In the genomic region with DNA sequence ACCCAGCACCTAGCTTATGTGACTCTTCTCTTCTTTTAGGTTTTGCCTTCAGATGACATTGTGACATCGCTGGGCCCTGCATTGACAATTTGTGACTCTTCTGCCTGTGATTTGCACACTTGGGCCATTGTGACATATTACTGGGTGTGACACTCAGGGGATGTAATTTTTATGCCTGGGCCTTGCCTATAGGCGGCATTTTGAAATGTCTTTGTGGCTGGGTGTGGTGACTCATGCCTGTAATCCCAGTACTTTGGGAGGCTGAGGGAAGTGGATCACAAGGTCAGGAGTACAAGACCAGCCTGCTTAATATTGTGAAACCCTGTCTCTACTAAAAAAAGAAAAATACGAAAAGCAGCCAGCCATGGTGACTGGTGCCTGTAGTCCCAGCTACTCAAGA, we compare ENCODE assay signal across 16 cellular contexts. TPM values are rescaled to one million over a fixed set of nuclear protein-coding genes. Genes with fewer than 3 reads are reported as not detected.
DNase-seq lines count a peak whose midpoint lies in the region; ATAC-seq and TF ChIP-seq lines count a peak whose summit lies in the region.
"Had no signal": no experiment of that assay in that cellular context is flagged by ENCODE, and none has a peak within 500 bp of the region (broad histone marks: within the 10 kb centered on the region; RNA-seq: fewer than 3 reads in every experiment).

No MANE protein-coding gene starts in this region.

- intact Hi-C loops in mucosa of descending colon (cut with DNase I, micrococcal nuclease) = no loop called here
- intact Hi-C loops in spleen (cut with DNase I; ENCODE audit: low total_unique reads) = no loop called here

- H3K4me3 ChIP-seq in NB4 (ENCODE audit: low read depth, low read length) = no peak overlapping the region
- no peak overlapping the region for H3K4me3 ChIP-seq in choroid plexus epithelial cell (ENCODE audit: low read depth, low read length)
- H3K4me3 ChIP-seq in mucosa of descending colon = no peak overlapping the region
- H3K4me3 ChIP-seq in spleen = no peak overlapping the region
- H3K4me3 ChIP-seq: left ventricle myocardium inferior had no signal

- no peak overlapping the region for H3K27ac ChIP-seq in spleen
- H3K27ac ChIP-seq: left ventricle myocardium inferior had no signal

- H3K4me1 ChIP-seq in mucosa of descending colon (ENCODE audit: low read depth) (peaks cover 4% of the 10 kb centered on the region), spleen (no peaks in the 10 kb centered on the region)
- H3K4me1 ChIP-seq: left ventricle myocardium inferior had no signal

- TF ChIP-seq POLR2A in NB4 (IDR thresholded peaks at IDR 0.05; ENCODE audit: extremely low read depth, insufficient read length) (no peak), spleen (IDR thresholded peaks at IDR 0.05) (no peak)

- ATAC-seq in mucosa of descending colon = peak; percentile 89
- ATAC-seq in HG03354 (IDR thresholded peaks at IDR 0.05; ENCODE audit: poor library complexity, severe bottlenecking, unreplicated experiment) = no peak
- ATAC-seq: HCT116, Panc1 had no signal

- H3K36me3 ChIP-seq in mucosa of descending colon (ENCODE audit: low read depth) (no peaks in the 10 kb centered on the region), spleen (peaks cover 0 to 8% (median 0%) of the 10 kb centered on the region in 6 donors)

- 86 to 95% (median 88%) methylated on average over 3 of the region's 3 CpGs for WGBS in spleen, 5 donors

- peak; percentile 66 for DNase-seq in ELR (ENCODE audit: low read depth)
- DNase-seq in NB4 (ENCODE audit: low read depth) = peak; percentile 86
- DNase-seq in choroid plexus epithelial cell (ENCODE audit: low read depth) = peak; percentile 71
- DNase-seq in mucosa of descending colon = peak in 1 of 3 donors; percentile 25
- no peak for DNase-seq in putamen (ENCODE audit: low spot score)
- DNase-seq in SIG-M5 treated with dmso at 0.1 percent for 504 hours (lab: John Stamatoyannopoulos, UW; ENCODE audit: unreplicated experiment) = no peak
- DNase-seq in spleen = no peak
- DNase-seq: activated CD4-positive, alpha-beta T cell treated with anti-CD3 and anti-CD28 coated beads, Interleukin-2, amount 10 ng/mL, durations not matched to agents 7 days and 5 days; activated naive CD4-positive, alpha-beta T cell; cortex of kidney; Karpas-422; left ventricle myocardium inferior; NCI-H82 had no signal

- H3K9me3 ChIP-seq in mucosa of descending colon = peaks cover 13% of the 10 kb centered on the region
- peaks cover 0 to 14% (median 0%) of the 10 kb centered on the region in 8 donors for H3K9me3 ChIP-seq in spleen
- H3K9me3 ChIP-seq: left ventricle myocardium inferior had no signal

- TF ChIP-seq CTCF in NB4 (IDR thresholded peaks at IDR 0.05; ENCODE audit: low read depth, low read length) (no peak), choroid plexus epithelial cell (conservative IDR thresholded peaks at IDR 0.05; ENCODE audit: low read depth, low read length) (no peak), mucosa of descending colon (IDR thresholded peaks at IDR 0.05) (no peak), spleen (IDR thresholded peaks at IDR 0.05 in 8 of 11, conservative IDR thresholded peaks at IDR 0.05 in 3 of 11) (no peak)

- H3K27me3 ChIP-seq in spleen (replicated peaks in 1 of 7) = no peaks in the 10 kb centered on the region

RNA-seq across cellular contexts. Expression of a gene that starts 28.4 kb away (rescaled TPM):
- total RNA-seq in mucosa of descending colon = 1 to 10 TPM; 2.1 to 5.4 (median 3.3) TPM
- 1 to 10 TPM; 3.0 to 6.8 (median 4.2) TPM for total RNA-seq in spleen
- 1 to 10 TPM in 2 of 3 donors, under 1 TPM in 1; 0.93 to 1.7 (median 1.1) TPM for polyA plus RNA-seq in spleen

Comparison
In these comparisons a context has a peak if more than half of its experiments do, and no peak if none do; other contexts are left out.
1. DNase-seq: peak in ELR (single experiment), NB4 (single experiment) and choroid plexus epithelial cell (single experiment); none in putamen (single experiment), SIG-M5 treated with dmso at 0.1 percent for 504 hours (single experiment) and spleen (single experiment).